Comparison of ENCODE assay signal across 21 cellular contexts in genomic region chr16:10994571-10994970, GRCh38. TPM values are rescaled to one million over a fixed set of nuclear protein-coding genes. Genes with fewer than 3 reads are reported as not detected.
DNase-seq lines count a peak whose midpoint lies in the region; ATAC-seq, FAIRE-seq and TF ChIP-seq lines count a peak whose summit lies in the region.
"Had no signal": no experiment of that assay in that cellular context is flagged by ENCODE, and none has a peak within 500 bp of the region (broad histone marks: within the 10 kb centered on the region; RNA-seq: fewer than 3 reads in every experiment).

No MANE protein-coding gene starts in this region.

- peaks cover 0 to 31% of the 10 kb centered on the region in 2 experiments; a peak in 1 of 3 replicates for H3K36me3 ChIP-seq in HEK293 (ENCODE audit: control insufficient read depth in 2 of 2, insufficient read depth in 1 of 2, low read length in 2 of 2)
- H3K36me3 ChIP-seq: HAP-1 had no signal

- H3K27ac ChIP-seq in HEK293 (ENCODE audit: extremely low read depth, low read depth, low read length): no peak overlapping the region
- H3K27ac ChIP-seq: 22Rv1, A549, C4-2B, GM23248 had no signal

- peak overlapping the region; percentile 66 for H3K27ac Mint-ChIP-seq in activated CD8-positive, alpha-beta T cell treated with anti-CD3 and anti-CD28 coated beads, Interleukin-2, amount 10 ng/mL, durations not matched to agents 7 days and 5 days
- no peak overlapping the region for H3K27ac Mint-ChIP-seq in activated CD8-positive, alpha-beta T cell treated with anti-CD3 and anti-CD28 coated beads for 36 hours
- H3K27ac Mint-ChIP-seq in endothelial cell (ENCODE audit: unreplicated experiment): peak overlapping the region; percentile 48
- H3K27ac Mint-ChIP-seq in stimulated activated effector memory CD8-positive, alpha-beta T cell treated with anti-CD3 and anti-CD28 coated beads, Interleukin-12 subunit alpha, Interleukin-12 subunit beta, amount 100 ng/mL, for 72 hours: peak overlapping the region; percentile 52
- H3K27ac Mint-ChIP-seq: CD4-positive, alpha-beta T cell had no signal

- FAIRE-seq in RCC 7860 (lab: Jason Lieb, UNC): no peak
- FAIRE-seq: A549, D721Med, G401.6, GM12891, GM19239, HepG2 had no signal

- peaks cover 81% of the 10 kb centered on the region for H3K36me3 Mint-ChIP-seq in activated CD8-positive, alpha-beta T cell treated with anti-CD3 and anti-CD28 coated beads, Interleukin-2, amount 10 ng/mL, durations not matched to agents 7 days and 5 days (ENCODE audit: low read depth)
- peaks cover 43% of the 10 kb centered on the region for H3K36me3 Mint-ChIP-seq in activated CD8-positive, alpha-beta T cell treated with anti-CD3 and anti-CD28 coated beads for 36 hours (ENCODE audit: low read depth)
- peaks cover 45% of the 10 kb centered on the region for H3K36me3 Mint-ChIP-seq in endothelial cell (ENCODE audit: low read depth, unreplicated experiment)
- H3K36me3 Mint-ChIP-seq in stimulated activated effector memory CD8-positive, alpha-beta T cell treated with anti-CD3 and anti-CD28 coated beads, Interleukin-12 subunit alpha, Interleukin-12 subunit beta, amount 100 ng/mL, for 72 hours: peaks cover 43% of the 10 kb centered on the region

- DNase-seq in activated CD8-positive, alpha-beta T cell treated with anti-CD3 and anti-CD28 coated beads, Interleukin-2, amount 10 ng/mL, durations not matched to agents 7 days and 5 days: no peak
- DNase-seq in activated CD8-positive, alpha-beta T cell treated with anti-CD3 and anti-CD28 coated beads for 36 hours: no peak
- DNase-seq in endothelial cell (ENCODE audit: low spot score) (no peak), RCC 7860 (ENCODE audit: low spot score) (no peak)
- no peak for DNase-seq in stimulated activated effector memory CD8-positive, alpha-beta T cell treated with anti-CD3 and anti-CD28 coated beads, Interleukin-12 subunit alpha, Interleukin-12 subunit beta, amount 100 ng/mL, for 72 hours (ENCODE audit: low spot score in 2 of 2)
- DNase-seq in activated CD4-positive, alpha-beta T cell treated with anti-CD3 and anti-CD28 coated beads for 48 hours: no peak
- DNase-seq: AML-193; Caco-2; CD4-positive, alpha-beta T cell; GM23248 had no signal

- no peak overlapping the region for H3K4me3 ChIP-seq in HEK293 (ENCODE audit: low read depth, low read length)
- H3K4me3 ChIP-seq: A549, GM23248, HAP-1 had no signal

- no peak for TF ChIP-seq CTCF in activated CD8-positive, alpha-beta T cell treated with anti-CD3 and anti-CD28 coated beads for 36 hours (IDR thresholded peaks at IDR 0.05)
- no peak for TF ChIP-seq CTCF in HEK293 (tag by site-specific recombination; IDR thresholded peaks at IDR 0.05)
- no peak for TF ChIP-seq CTCF in endothelial cell (IDR thresholded peaks at IDR 0.05; ENCODE audit: unreplicated experiment)

- H3K4me3 Mint-ChIP-seq in activated CD8-positive, alpha-beta T cell treated with anti-CD3 and anti-CD28 coated beads, Interleukin-2, amount 10 ng/mL, durations not matched to agents 7 days and 5 days: no peak overlapping the region
- H3K4me3 Mint-ChIP-seq in activated CD8-positive, alpha-beta T cell treated with anti-CD3 and anti-CD28 coated beads for 36 hours: no peak overlapping the region
- H3K4me3 Mint-ChIP-seq in endothelial cell (ENCODE audit: unreplicated experiment): peak overlapping the region; percentile 83
- no peak overlapping the region for H3K4me3 Mint-ChIP-seq in stimulated activated effector memory CD8-positive, alpha-beta T cell treated with anti-CD3 and anti-CD28 coated beads, Interleukin-12 subunit alpha, Interleukin-12 subunit beta, amount 100 ng/mL, for 72 hours
- H3K4me3 Mint-ChIP-seq: CD4-positive, alpha-beta T cell had no signal

- H3K27me3 Mint-ChIP-seq in activated CD8-positive, alpha-beta T cell treated with anti-CD3 and anti-CD28 coated beads, Interleukin-2, amount 10 ng/mL, durations not matched to agents 7 days and 5 days (ENCODE audit: low read depth): no peaks in the 10 kb centered on the region
- no peaks in the 10 kb centered on the region for H3K27me3 Mint-ChIP-seq in activated CD8-positive, alpha-beta T cell treated with anti-CD3 and anti-CD28 coated beads for 36 hours
- H3K27me3 Mint-ChIP-seq in endothelial cell (ENCODE audit: unreplicated experiment): peaks cover 2% of the 10 kb centered on the region
- H3K27me3 Mint-ChIP-seq: CD4-positive, alpha-beta T cell had no signal

- peaks cover 80% of the 10 kb centered on the region for H3K4me1 Mint-ChIP-seq in activated CD8-positive, alpha-beta T cell treated with anti-CD3 and anti-CD28 coated beads, Interleukin-2, amount 10 ng/mL, durations not matched to agents 7 days and 5 days (ENCODE audit: low read depth)
- peaks cover 30% of the 10 kb centered on the region for H3K4me1 Mint-ChIP-seq in activated CD8-positive, alpha-beta T cell treated with anti-CD3 and anti-CD28 coated beads for 36 hours (ENCODE audit: low read depth)
- H3K4me1 Mint-ChIP-seq in endothelial cell (ENCODE audit: unreplicated experiment): peaks cover 2% of the 10 kb centered on the region
- peaks cover 54% of the 10 kb centered on the region for H3K4me1 Mint-ChIP-seq in stimulated activated effector memory CD8-positive, alpha-beta T cell treated with anti-CD3 and anti-CD28 coated beads, Interleukin-12 subunit alpha, Interleukin-12 subunit beta, amount 100 ng/mL, for 72 hours

- no peaks in the 10 kb centered on the region for H3K9me3 ChIP-seq in HEK293 (ENCODE audit: control insufficient read depth, insufficient read depth, low read depth, low read length)
- H3K9me3 ChIP-seq: A549, Caco-2, HAP-1 had no signal

- H3K4me1 ChIP-seq in HEK293 (ENCODE audit: control insufficient read depth, insufficient read depth, low read length): 0 out of 2 replicates have a peak, but pooled peaks cover 2% of the 10 kb centered on the region
- H3K4me1 ChIP-seq: HAP-1 had no signal

- intact Hi-C loops in activated CD8-positive, alpha-beta T cell treated with anti-CD3 and anti-CD28 coated beads for 36 hours (cut with micrococcal nuclease): no loop called here

- POLR2A ChIA-PET in activated CD8-positive, alpha-beta T cell treated with anti-CD3 and anti-CD28 coated beads, Interleukin-2, amount 10 ng/mL, durations not matched to agents 7 days and 5 days (lab: Charles Lee): interaction anchor here (0.6 kb wide), 1 partner anchor 17 kb away, joined by 4 read pairs; no protein-coding TSS in a partner anchor
- POLR2A ChIA-PET in activated CD8-positive, alpha-beta T cell treated with anti-CD3 and anti-CD28 coated beads for 36 hours (lab: Charles Lee): interaction anchor here (0.5 kb wide), 1 partner anchor 38 kb away, joined by 3 read pairs; no protein-coding TSS in a partner anchor
- POLR2A ChIA-PET in HEK293 (lab: Yijun Ruan, JAX): no interaction called here

- CTCF ChIA-PET in activated CD8-positive, alpha-beta T cell treated with anti-CD3 and anti-CD28 coated beads, Interleukin-2, amount 10 ng/mL, durations not matched to agents 7 days and 5 days (lab: Charles Lee): no interaction called here
- CTCF ChIA-PET in activated CD8-positive, alpha-beta T cell treated with anti-CD3 and anti-CD28 coated beads for 36 hours (lab: Charles Lee): no interaction called here
- CTCF ChIA-PET in HEK293 (lab: Yijun Ruan, JAX): interaction anchor here (0.5 kb wide), 1 partner anchor 23 kb away, joined by 3 read pairs; no protein-coding TSS in a partner anchor

- H3K9me3 Mint-ChIP-seq in activated CD8-positive, alpha-beta T cell treated with anti-CD3 and anti-CD28 coated beads, Interleukin-2, amount 10 ng/mL, durations not matched to agents 7 days and 5 days (ENCODE audit: insufficient read depth): no peaks in the 10 kb centered on the region
- no peaks in the 10 kb centered on the region for H3K9me3 Mint-ChIP-seq in activated CD8-positive, alpha-beta T cell treated with anti-CD3 and anti-CD28 coated beads for 36 hours
- H3K9me3 Mint-ChIP-seq in endothelial cell (ENCODE audit: unreplicated experiment): no peaks in the 10 kb centered on the region
- no peaks in the 10 kb centered on the region for H3K9me3 Mint-ChIP-seq in stimulated activated effector memory CD8-positive, alpha-beta T cell treated with anti-CD3 and anti-CD28 coated beads, Interleukin-12 subunit alpha, Interleukin-12 subunit beta, amount 100 ng/mL, for 72 hours
- H3K9me3 Mint-ChIP-seq: CD4-positive, alpha-beta T cell had no signal

- no peak for ATAC-seq in activated CD8-positive, alpha-beta T cell treated with anti-CD3 and anti-CD28 coated beads, Interleukin-2, amount 10 ng/mL, durations not matched to agents 7 days and 5 days
- no peak for ATAC-seq in activated CD8-positive, alpha-beta T cell treated with anti-CD3 and anti-CD28 coated beads for 36 hours
- ATAC-seq in stimulated activated effector memory CD8-positive, alpha-beta T cell treated with anti-CD3 and anti-CD28 coated beads, Interleukin-12 subunit alpha, Interleukin-12 subunit beta, amount 100 ng/mL, for 72 hours: no peak
- no peak for ATAC-seq in HG02610 (IDR thresholded peaks at IDR 0.05; ENCODE audit: unreplicated experiment)
- ATAC-seq: A549, HepG2 had no signal

TF ChIP-seq in HEK293, 187 proteins besides CTCF, POLR2A, EP300 and RAD21:
- TF ChIP-seq SCRT2 (tag by site-specific recombination; IDR thresholded peaks at IDR 0.05): peak; percentile 88
- TF ChIP-seq ZNF37A (tag by site-specific recombination; IDR thresholded peaks at IDR 0.05): no peak
- TF ChIP-seq SCRT1 (tag by site-specific recombination; IDR thresholded peaks at IDR 0.05; ENCODE audit: borderline replicate concordance): peak; percentile 87

RNA-seq across cellular contexts. Expression of gene CLEC16A, which starts 50.2 kb away (rescaled TPM):
- 10 to 100 TPM; 32.8 to 38.5 TPM for total RNA-seq in activated CD8-positive, alpha-beta T cell treated with anti-CD3 and anti-CD28 coated beads, Interleukin-2, amount 10 ng/mL, durations not matched to agents 7 days and 5 days
- total RNA-seq in activated CD8-positive, alpha-beta T cell treated with anti-CD3 and anti-CD28 coated beads for 36 hours: 10 to 100 TPM; 20.4 to 21.7 TPM
- 58.1 TPM for total RNA-seq in endothelial cell (ENCODE audit: unreplicated experiment)

RNA-seq across cellular contexts. Expression of gene DEXI, which starts 52.3 kb away (rescaled TPM):
- 10 to 100 TPM; 31.9 TPM for total RNA-seq in activated CD8-positive, alpha-beta T cell treated with anti-CD3 and anti-CD28 coated beads, Interleukin-2, amount 10 ng/mL, durations not matched to agents 7 days and 5 days
- 10 to 100 TPM; 24.8 to 25.3 TPM for total RNA-seq in activated CD8-positive, alpha-beta T cell treated with anti-CD3 and anti-CD28 coated beads for 36 hours
- total RNA-seq in endothelial cell (ENCODE audit: unreplicated experiment): 37.9 TPM
